21 cellular contexts compared by ENCODE assay signal in genomic region chr16:19689342-19689741, GRCh38.
"Had no signal": no experiment of that assay in that cellular context is flagged by ENCODE, and none has a peak within 500 bp of the region (broad histone marks: within the 10 kb centered on the region; RNA-seq: fewer than 3 reads in every experiment).

No MANE protein-coding gene starts in this region.

- H3K27ac ChIP-seq: left lung had no signal

- H3K4me1 Mint-ChIP-seq: naive B cell had no signal

- H3K4me3 ChIP-seq: gastrocnemius medialis, heart right ventricle, left lung, suprapubic skin had no signal

- H3K27ac Mint-ChIP-seq: activated CD4-positive, alpha-beta T cell treated with anti-CD3 and anti-CD28 coated beads, Interleukin-2, amount 10 ng/mL, durations not matched to agents 24 days and 14 days; activated CD8-positive, alpha-beta memory T cell treated with anti-CD3 and anti-CD28 coated beads, Interleukin-2, amount 10 ng/mL, durations not matched to agents 7 days and 5 days; naive B cell had no signal

- H3K27me3 Mint-ChIP-seq: activated CD4-positive, alpha-beta T cell treated with anti-CD3 and anti-CD28 coated beads, Interleukin-2, amount 10 ng/mL, durations not matched to agents 24 days and 14 days; activated CD8-positive, alpha-beta memory T cell treated with anti-CD3 and anti-CD28 coated beads, Interleukin-2, amount 10 ng/mL, durations not matched to agents 7 days and 5 days; activated naive CD8-positive, alpha-beta T cell treated with anti-CD3 and anti-CD28 coated beads, Interleukin-2, amount 10 ng/mL, durations not matched to agents 7 days and 5 days; naive B cell had no signal

- H3K9me3 ChIP-seq: gastrocnemius medialis, left lung, suprapubic skin had no signal

- FAIRE-seq: astrocyte, bronchial epithelial cell, kidney, TTC549 had no signal

- H3K9me3 Mint-ChIP-seq: activated naive CD8-positive, alpha-beta T cell treated with anti-CD3 and anti-CD28 coated beads, Interleukin-2, amount 10 ng/mL, durations not matched to agents 7 days and 5 days had no signal

- DNase-seq: activated CD4-positive, alpha-beta T cell treated with anti-CD3 and anti-CD28 coated beads, Interleukin-2, amount 10 ng/mL, durations not matched to agents 24 days and 14 days; activated CD8-positive, alpha-beta memory T cell treated with anti-CD3 and anti-CD28 coated beads, Interleukin-2, amount 10 ng/mL, durations not matched to agents 7 days and 5 days; activated gamma-delta T cell; activated naive CD8-positive, alpha-beta T cell treated with anti-CD3 and anti-CD28 coated beads, Interleukin-2, amount 10 ng/mL, durations not matched to agents 7 days and 5 days; activated T-cell treated with anti-CD3 and anti-CD28 coated beads, Interleukin-2, amount 50 U/mL, for 48 hours; dermis blood vessel endothelial cell; erythroblast; gastrocnemius medialis; heart right ventricle; kidney; left lung; mammary epithelial cell; naive B cell; posterior cingulate gyrus; SHP77 treated with DMSO at 0.1 percent for 48 hours; stimulated activated naive CD4-positive, alpha-beta T cell had no signal

- ATAC-seq: activated CD8-positive, alpha-beta memory T cell treated with anti-CD3 and anti-CD28 coated beads, Interleukin-2, amount 10 ng/mL, durations not matched to agents 7 days and 5 days; WTC11 had no signal

- H3K4me3 Mint-ChIP-seq: activated CD4-positive, alpha-beta T cell treated with anti-CD3 and anti-CD28 coated beads, Interleukin-2, amount 10 ng/mL, durations not matched to agents 24 days and 14 days; activated CD8-positive, alpha-beta memory T cell treated with anti-CD3 and anti-CD28 coated beads, Interleukin-2, amount 10 ng/mL, durations not matched to agents 7 days and 5 days; activated naive CD8-positive, alpha-beta T cell treated with anti-CD3 and anti-CD28 coated beads, Interleukin-2, amount 10 ng/mL, durations not matched to agents 7 days and 5 days; naive B cell; WTC11 had no signal

- H3K27me3 ChIP-seq: gastrocnemius medialis, heart right ventricle, left lung, suprapubic skin had no signal
